ENCODE assay signal across 17 cellular contexts in genomic region chr1:234150892-234151291, GRCh38.
"Had no signal": no experiment of that assay in that cellular context is flagged by ENCODE, and none has a peak within 500 bp of the region (broad histone marks: within the 10 kb centered on the region; RNA-seq: fewer than 3 reads in every experiment).

No MANE protein-coding gene starts in this region.

- ATAC-seq: heart left ventricle; naive thymus-derived CD4-positive, alpha-beta T cell; sciatic nerve; stimulated activated naive B cell treated with anti-CD40 and anti-IgM and Interleukin-4, amounts not matched to agents 10 μg/mL and 1 μg/mL and 100 μg/mL, for 72 hours; stimulated activated naive CD8-positive, alpha-beta T cell treated with anti-CD3 and anti-CD28 coated beads, Interleukin-15, amount 100 ng/mL, for 72 hours had no signal

- H3K27ac ChIP-seq: colonic mucosa, heart left ventricle, spleen, thoracic aorta, transverse colon had no signal

- H3K4me1 Mint-ChIP-seq: neural crest cell; stimulated activated naive B cell treated with anti-CD40 and anti-IgM and Interleukin-4, amounts not matched to agents 10 μg/mL and 1 μg/mL and 100 μg/mL, for 72 hours had no signal

- H3K4me3 ChIP-seq: colonic mucosa, heart left ventricle, spleen, thoracic aorta, transverse colon had no signal

- H3K9me3 Mint-ChIP-seq: neural crest cell had no signal

- H3K27me3 ChIP-seq: colonic mucosa, transverse colon had no signal

- H3K27ac Mint-ChIP-seq: stimulated activated naive B cell treated with anti-CD40 and anti-IgM and Interleukin-4, amounts not matched to agents 10 μg/mL and 1 μg/mL and 100 μg/mL, for 72 hours had no signal

- H3K4me3 Mint-ChIP-seq: naive thymus-derived CD4-positive, alpha-beta T cell; neural crest cell; stimulated activated naive B cell treated with anti-CD40 and anti-IgM and Interleukin-4, amounts not matched to agents 10 μg/mL and 1 μg/mL and 100 μg/mL, for 72 hours had no signal

- H3K36me3 ChIP-seq: colonic mucosa, heart left ventricle, spleen, thoracic aorta, transverse colon had no signal

- H3K4me1 ChIP-seq: colonic mucosa, heart left ventricle, spleen, transverse colon had no signal

- H3K9me3 ChIP-seq: colonic mucosa, thoracic aorta, transverse colon had no signal

- DNase-seq: colonic mucosa; dermis blood vessel endothelial cell; heart left ventricle; hippocampal formation; kidney glomerular epithelial cell; naive thymus-derived CD4-positive, alpha-beta T cell; posterior cingulate gyrus; spleen; stimulated activated CD4-positive, alpha-beta T cell treated with anti-CD3 and anti-CD28 coated beads, Interleukin-15, amount 100 ng/mL, for 24 hours; stimulated activated CD4-positive, alpha-beta T cell treated with anti-CD3 and anti-CD28 coated beads, Interleukin-1b, Interleukin-23, amount 100 ng/mL, for 48 hours; stimulated activated CD4-positive, alpha-beta T cell treated with anti-CD3 and anti-CD28 coated beads, Interleukin-4, amount 100 ng/mL, for 24 hours; stimulated activated naive B cell treated with anti-CD40 and anti-IgM and Interleukin-4, amounts not matched to agents 10 μg/mL and 1 μg/mL and 100 μg/mL, for 72 hours; stimulated activated naive CD8-positive, alpha-beta T cell treated with anti-CD3 and anti-CD28 coated beads, Interleukin-15, amount 100 ng/mL, for 72 hours; transverse colon had no signal
